Comparison of ENCODE assay signal across 7 cellular contexts in genomic region chr3:17645074-17645698, GRCh38.
DNase-seq lines count a peak whose midpoint lies in the region; ATAC-seq and TF ChIP-seq lines count a peak whose summit lies in the region.

No MANE protein-coding gene starts in this region.

- TF ChIP-seq CTCF in progenitor cell of endocrine pancreas (IDR thresholded peaks at IDR 0.05; ENCODE audit: unreplicated experiment) = peak; percentile 75

- DNase-seq in GM04503 (ENCODE audit: low read depth) (peak; percentile 46), MV-4-11 (lab: John Stamatoyannopoulos, UW) (peak; percentile 74), SKM-1 treated with dmso at 0.1 percent for 144 hours (lab: John Stamatoyannopoulos, UW; ENCODE audit: unreplicated experiment) (peak; percentile 60), foreskin melanocyte (peak; percentile 80), progenitor cell of endocrine pancreas (ENCODE audit: low spot score, unreplicated experiment) (no peak)

- ATAC-seq in HG03342 (IDR thresholded peaks at IDR 0.05; ENCODE audit: unreplicated experiment) (no peak), GM19351 (IDR thresholded peaks at IDR 0.05; ENCODE audit: unreplicated experiment) (no peak)

- no peak overlapping the region for H3K27ac Mint-ChIP-seq in progenitor cell of endocrine pancreas

- H3K4me3 Mint-ChIP-seq in progenitor cell of endocrine pancreas (ENCODE audit: low read depth) = no peak overlapping the region

- H3K36me3 Mint-ChIP-seq in progenitor cell of endocrine pancreas (ENCODE audit: insufficient read depth) = peaks cover 5% of the 10 kb centered on the region

- H3K9me3 Mint-ChIP-seq in progenitor cell of endocrine pancreas (ENCODE audit: low read depth) = peaks cover 5% of the 10 kb centered on the region

- H3K4me1 Mint-ChIP-seq in progenitor cell of endocrine pancreas (ENCODE audit: low read depth) = peaks cover 1% of the 10 kb centered on the region

- H3K27me3 Mint-ChIP-seq in progenitor cell of endocrine pancreas = no peaks in the 10 kb centered on the region
